Comparison of ENCODE assay signal across 30 cellular contexts in the genomic region with DNA sequence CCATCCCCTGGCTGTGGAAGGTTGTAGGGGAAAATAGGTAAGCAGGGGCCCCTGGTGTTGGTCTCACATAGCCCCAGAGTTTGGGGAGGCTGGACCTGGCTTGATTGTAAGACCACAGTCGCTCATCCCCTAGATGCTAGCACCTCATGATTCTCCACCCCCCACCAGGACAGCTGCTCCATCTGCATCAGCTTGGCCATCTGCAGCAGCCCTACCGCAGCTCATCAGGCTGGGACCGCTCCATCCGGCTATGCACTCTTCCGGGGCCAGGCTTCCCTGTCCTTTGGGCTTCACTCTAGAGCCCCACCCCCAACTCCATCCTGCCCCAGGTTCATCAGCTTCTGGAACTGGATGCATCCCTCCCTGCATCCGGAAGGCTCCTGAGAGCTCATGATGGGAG. TPM values are rescaled to one million over a fixed set of nuclear protein-coding genes. Genes with fewer than 3 reads are reported as not detected.
"Had no signal": no experiment of that assay in that cellular context is flagged by ENCODE, and none has a peak within 500 bp of the region (broad histone marks: within the 10 kb centered on the region; RNA-seq: fewer than 3 reads in every experiment).

No MANE protein-coding gene starts in this region.

- H3K27ac Mint-ChIP-seq: activated CD4-positive, alpha-beta T cell treated with anti-CD3 and anti-CD28 coated beads, Interleukin-2, amount 10 ng/mL, durations not matched to agents 24 days and 14 days; activated CD8-positive, alpha-beta T cell treated with anti-CD3 and anti-CD28 coated beads for 36 hours; activated naive CD4-positive, alpha-beta T cell treated with anti-CD3 and anti-CD28 coated beads for 36 hours; activated naive CD4-positive, alpha-beta T cell treated with anti-CD3 and anti-CD28 coated beads, Interleukin-2, amount 50 U/mL, for 72 hours had no signal

- H3K27me3 ChIP-seq: adrenal gland, body of pancreas, Peyer's patch had no signal

- H3K9me3 Mint-ChIP-seq: activated CD4-positive, alpha-beta T cell treated with anti-CD3 and anti-CD28 coated beads, Interleukin-2, amount 10 ng/mL, durations not matched to agents 24 days and 14 days; activated CD8-positive, alpha-beta T cell treated with anti-CD3 and anti-CD28 coated beads for 36 hours; activated naive CD4-positive, alpha-beta T cell treated with anti-CD3 and anti-CD28 coated beads for 36 hours; activated naive CD4-positive, alpha-beta T cell treated with anti-CD3 and anti-CD28 coated beads, Interleukin-2, amount 50 U/mL, for 72 hours had no signal

- H3K36me3 ChIP-seq: adrenal gland, breast epithelium, Peyer's patch, WERI-Rb-1 had no signal

- H3K4me3 Mint-ChIP-seq: activated CD4-positive, alpha-beta T cell treated with anti-CD3 and anti-CD28 coated beads, Interleukin-2, amount 10 ng/mL, durations not matched to agents 24 days and 14 days; activated CD8-positive, alpha-beta T cell treated with anti-CD3 and anti-CD28 coated beads for 36 hours; activated naive CD4-positive, alpha-beta T cell treated with anti-CD3 and anti-CD28 coated beads for 36 hours had no signal

- FAIRE-seq: astrocyte had no signal

- H3K9ac ChIP-seq: KMS-11 had no signal

- H3K9me3 ChIP-seq: adrenal gland, body of pancreas, breast epithelium, Peyer's patch had no signal

- H3K4me3 ChIP-seq: adrenal gland, body of pancreas, breast epithelium, Peyer's patch had no signal

- H3K27me3 Mint-ChIP-seq: activated CD8-positive, alpha-beta T cell treated with anti-CD3 and anti-CD28 coated beads for 36 hours had no signal

- H3K4me1 ChIP-seq: adrenal gland, body of pancreas, breast epithelium, Peyer's patch had no signal

- H3K36me3 Mint-ChIP-seq: activated naive CD4-positive, alpha-beta T cell treated with anti-CD3 and anti-CD28 coated beads, Interleukin-2, amount 50 U/mL, for 72 hours had no signal

- DNase-seq: activated CD4-positive, alpha-beta T cell treated with anti-CD3 and anti-CD28 coated beads, Interleukin-2, amount 10 ng/mL, durations not matched to agents 24 days and 14 days; activated CD4-positive, alpha-beta T cell treated with anti-CD3 and anti-CD28 coated beads, Interleukin-2, amount 50 U/mL, for 4 hours; activated CD4-positive, CD25-positive, alpha-beta regulatory T cell; activated CD8-positive, alpha-beta T cell treated with anti-CD3 and anti-CD28 coated beads for 36 hours; activated gamma-delta T cell treated with Interleukin-2 at 50 U/mL for 16 hours; activated naive CD4-positive, alpha-beta T cell treated with anti-CD3 and anti-CD28 coated beads for 36 hours; activated T-cell treated with anti-CD3 and anti-CD28 coated beads, Interleukin-2, amount 50 U/mL, for 1 hour; adrenal gland; body of pancreas; MM.1S; MV-4-11; NCI-H1092; NCI-H1694 treated with DMSO at 0.1 percent for 48 hours; NCI-H2029; NCI-H510A; NCI-H748 treated with DMSO at 0.1 percent for 48 hours; NK-92 treated with Interleukin-12 subunit alpha and Interleukin-12 subunit beta, amount 100 ng/mL, for 24 hours; PC-3; Peyer's patch; RPMI8226; SHP77 treated with DMSO at 0.1 percent for 48 hours; T-helper 1 cell; T-helper 2 cell; T-helper 9 cell; WERI-Rb-1 had no signal

- ATAC-seq: activated CD8-positive, alpha-beta T cell treated with anti-CD3 and anti-CD28 coated beads for 36 hours; activated naive CD4-positive, alpha-beta T cell treated with anti-CD3 and anti-CD28 coated beads, Interleukin-2, amount 50 U/mL, for 72 hours; body of pancreas; PC-3; SK-N-SH treated with all-trans-retinoic acid at 6 μM for 48 hours had no signal

- H3K4me2 ChIP-seq: KMS-11 had no signal

- H3K27ac ChIP-seq: adrenal gland, body of pancreas, breast epithelium, KMS-11, Peyer's patch, WERI-Rb-1 had no signal

RNA-seq across cellular contexts. Expression of a gene that starts 12.6 kb away (rescaled TPM):
- total RNA-seq: activated CD4-positive, alpha-beta T cell treated with anti-CD3 and anti-CD28 coated beads, Interleukin-2, amount 10 ng/mL, durations not matched to agents 24 days and 14 days; PC-3 had no signal
